Comparison of ENCODE assay signal across 1 cellular context in the genomic region with DNA sequence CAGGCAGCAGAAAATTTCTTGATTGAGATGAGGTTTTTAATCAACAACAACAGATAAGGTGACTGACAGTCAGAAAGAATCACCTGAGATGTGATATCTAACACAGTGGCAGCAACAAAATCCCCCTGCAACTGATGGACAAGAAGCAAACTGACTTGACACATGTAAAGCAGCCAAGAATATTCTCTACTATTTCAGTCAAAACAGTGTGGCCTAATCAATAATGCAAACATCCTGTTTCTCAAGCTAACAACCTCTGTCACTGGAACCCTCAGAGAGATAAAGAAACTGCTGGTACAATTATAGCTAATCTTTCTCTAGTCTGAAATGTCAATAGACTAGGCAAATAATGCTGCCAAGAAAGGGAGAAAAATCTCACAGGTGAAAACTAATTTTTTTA.
TF ChIP-seq lines count a peak whose summit lies in the region.

No MANE protein-coding gene starts in this region.

TF ChIP-seq in HepG2, 621 proteins besides CTCF, POLR2A, EP300 and RAD21 (continued from another document and continues in another):
- TF ChIP-seq, protein P1, sequence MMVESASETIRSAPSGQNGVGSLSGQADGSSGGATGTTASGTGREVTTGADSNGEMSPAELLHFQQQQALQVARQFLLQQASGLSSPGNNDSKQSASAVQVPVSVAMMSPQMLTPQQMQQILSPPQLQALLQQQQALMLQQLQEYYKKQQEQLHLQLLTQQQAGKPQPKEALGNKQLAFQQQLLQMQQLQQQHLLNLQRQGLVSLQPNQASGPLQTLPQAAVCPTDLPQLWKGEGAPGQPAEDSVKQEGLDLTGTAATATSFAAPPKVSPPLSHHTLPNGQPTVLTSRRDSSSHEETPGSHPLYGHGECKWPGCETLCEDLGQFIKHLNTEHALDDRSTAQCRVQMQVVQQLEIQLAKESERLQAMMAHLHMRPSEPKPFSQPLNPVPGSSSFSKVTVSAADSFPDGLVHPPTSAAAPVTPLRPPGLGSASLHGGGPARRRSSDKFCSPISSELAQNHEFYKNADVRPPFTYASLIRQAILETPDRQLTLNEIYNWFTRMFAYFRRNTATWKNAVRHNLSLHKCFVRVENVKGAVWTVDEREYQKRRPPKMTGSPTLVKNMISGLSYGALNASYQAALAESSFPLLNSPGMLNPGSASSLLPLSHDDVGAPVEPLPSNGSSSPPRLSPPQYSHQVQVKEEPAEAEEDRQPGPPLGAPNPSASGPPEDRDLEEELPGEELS (CRISPR knock-in tag; IDR thresholded peaks at IDR 0.05): peak; percentile 91
- TF ChIP-seq, protein P2, sequence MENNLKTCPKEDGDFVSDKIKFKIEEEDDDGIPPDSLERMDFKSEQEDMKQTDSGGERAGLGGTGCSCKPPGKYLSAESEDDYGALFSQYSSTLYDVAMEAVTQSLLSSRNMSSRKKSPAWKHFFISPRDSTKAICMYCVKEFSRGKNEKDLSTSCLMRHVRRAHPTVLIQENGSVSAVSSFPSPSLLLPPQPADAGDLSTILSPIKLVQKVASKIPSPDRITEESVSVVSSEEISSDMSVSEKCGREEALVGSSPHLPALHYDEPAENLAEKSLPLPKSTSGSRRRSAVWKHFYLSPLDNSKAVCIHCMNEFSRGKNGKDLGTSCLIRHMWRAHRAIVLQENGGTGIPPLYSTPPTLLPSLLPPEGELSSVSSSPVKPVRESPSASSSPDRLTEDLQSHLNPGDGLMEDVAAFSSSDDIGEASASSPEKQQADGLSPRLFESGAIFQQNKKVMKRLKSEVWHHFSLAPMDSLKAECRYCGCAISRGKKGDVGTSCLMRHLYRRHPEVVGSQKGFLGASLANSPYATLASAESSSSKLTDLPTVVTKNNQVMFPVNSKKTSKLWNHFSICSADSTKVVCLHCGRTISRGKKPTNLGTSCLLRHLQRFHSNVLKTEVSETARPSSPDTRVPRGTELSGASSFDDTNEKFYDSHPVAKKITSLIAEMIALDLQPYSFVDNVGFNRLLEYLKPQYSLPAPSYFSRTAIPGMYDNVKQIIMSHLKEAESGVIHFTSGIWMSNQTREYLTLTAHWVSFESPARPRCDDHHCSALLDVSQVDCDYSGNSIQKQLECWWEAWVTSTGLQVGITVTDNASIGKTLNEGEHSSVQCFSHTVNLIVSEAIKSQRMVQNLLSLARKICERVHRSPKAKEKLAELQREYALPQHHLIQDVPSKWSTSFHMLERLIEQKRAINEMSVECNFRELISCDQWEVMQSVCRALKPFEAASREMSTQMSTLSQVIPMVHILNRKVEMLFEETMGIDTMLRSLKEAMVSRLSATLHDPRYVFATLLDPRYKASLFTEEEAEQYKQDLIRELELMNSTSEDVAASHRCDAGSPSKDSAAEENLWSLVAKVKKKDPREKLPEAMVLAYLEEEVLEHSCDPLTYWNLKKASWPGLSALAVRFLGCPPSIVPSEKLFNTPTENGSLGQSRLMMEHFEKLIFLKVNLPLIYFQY (CRISPR knock-in tag; IDR thresholded peaks at IDR 0.05; ENCODE audit: borderline replicate concordance): 0 out of 2 replicates have a peak, but pooled peaks have one; percentile 39
- TF ChIP-seq, protein P3, sequence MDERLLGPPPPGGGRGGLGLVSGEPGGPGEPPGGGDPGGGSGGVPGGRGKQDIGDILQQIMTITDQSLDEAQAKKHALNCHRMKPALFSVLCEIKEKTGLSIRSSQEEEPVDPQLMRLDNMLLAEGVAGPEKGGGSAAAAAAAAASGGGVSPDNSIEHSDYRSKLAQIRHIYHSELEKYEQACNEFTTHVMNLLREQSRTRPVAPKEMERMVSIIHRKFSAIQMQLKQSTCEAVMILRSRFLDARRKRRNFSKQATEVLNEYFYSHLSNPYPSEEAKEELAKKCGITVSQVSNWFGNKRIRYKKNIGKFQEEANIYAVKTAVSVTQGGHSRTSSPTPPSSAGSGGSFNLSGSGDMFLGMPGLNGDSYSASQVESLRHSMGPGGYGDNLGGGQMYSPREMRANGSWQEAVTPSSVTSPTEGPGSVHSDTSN (CRISPR knock-in tag; IDR thresholded peaks at IDR 0.05): peak; percentile 17; the same call in 1 of the 2 replicates
- TF ChIP-seq ZSCAN20 (CRISPR knock-in tag; IDR thresholded peaks at IDR 0.05; ENCODE audit: borderline replicate concordance) (no peak), HNRNPK (IDR thresholded peaks at IDR 0.05; ENCODE audit: low read depth, low read length, poor library complexity, severe bottlenecking) (no peak), ZNF331 (CRISPR knock-in tag; IDR thresholded peaks at IDR 0.05) (0 out of 2 replicates have a peak, but pooled peaks have one; percentile 24), ZNF292 (CRISPR knock-in tag; IDR thresholded peaks at IDR 0.05; ENCODE audit: borderline replicate concordance, low read depth) (0 out of 2 replicates have a peak, but pooled peaks have one; percentile 23), HMG20A (CRISPR knock-in tag; IDR thresholded peaks at IDR 0.05; ENCODE audit: borderline replicate concordance) (peak; percentile 59; the same call in 1 of the 2 replicates), HDAC2 (CRISPR knock-in tag; IDR thresholded peaks at IDR 0.05) (peak; percentile 77), ZNF589 (CRISPR knock-in tag; conservative IDR thresholded peaks at IDR 0.05) (no peak), IRF2 (CRISPR knock-in tag; IDR thresholded peaks at IDR 0.05) (0 out of 2 replicates have a peak, but pooled peaks have one; percentile 40), REPIN1 (CRISPR knock-in tag; IDR thresholded peaks at IDR 0.05; ENCODE audit: borderline replicate concordance, low read depth) (peak; percentile 43; the same call in 1 of the 2 replicates), TEAD3 (CRISPR knock-in tag; optimal IDR thresholded peaks at IDR 0.05; ENCODE audit: borderline replicate concordance) (peak; percentile 15), RFX1 (IDR thresholded peaks at IDR 0.05) (no peak), MEIS2 (CRISPR knock-in tag; IDR thresholded peaks at IDR 0.05) (0 out of 2 replicates have a peak, but pooled peaks have one; percentile 31), FOXJ3 (CRISPR knock-in tag; IDR thresholded peaks at IDR 0.05; ENCODE audit: borderline replicate concordance) (peak; percentile 78; the same call in 1 of the 2 replicates), TBX2 (CRISPR knock-in tag; IDR thresholded peaks at IDR 0.05; ENCODE audit: borderline replicate concordance) (peak; percentile 71), HNF4G (IDR thresholded peaks at IDR 0.05; ENCODE audit: borderline replicate concordance, low read depth, low read length) (0 out of 2 replicates have a peak, but pooled peaks have one; percentile 19), HNF4G (CRISPR knock-in tag; IDR thresholded peaks at IDR 0.05; ENCODE audit: borderline replicate concordance, low read depth) (no peak), ZSCAN9 (CRISPR knock-in tag; IDR thresholded peaks at IDR 0.05; ENCODE audit: borderline replicate concordance) (0 out of 2 replicates have a peak, but pooled peaks have one; percentile 42), MED1 (CRISPR knock-in tag; IDR thresholded peaks at IDR 0.05) (peak; percentile 40; the same call in 1 of the 2 replicates), SMC3 (IDR thresholded peaks at IDR 0.05; ENCODE audit: low read length) (no peak), FOXO1 (CRISPR knock-in tag; IDR thresholded peaks at IDR 0.05) (peak; percentile 66; the same call in 1 of the 2 replicates), NR2F6 (IDR thresholded peaks at IDR 0.05) (0 out of 2 replicates have a peak, but pooled peaks have one; percentile 26), NR2F6 (CRISPR knock-in tag; IDR thresholded peaks at IDR 0.05) (no peak), REL (CRISPR knock-in tag; conservative IDR thresholded peaks at IDR 0.05) (no peak), GATAD2A (CRISPR knock-in tag; IDR thresholded peaks at IDR 0.05) (peak; percentile 95), NCOA5 (CRISPR knock-in tag; IDR thresholded peaks at IDR 0.05) (no peak), HHEX (CRISPR knock-in tag; IDR thresholded peaks at IDR 0.05) (peak; percentile 81; the same call in 1 of the 2 replicates), SALL1 (CRISPR knock-in tag; IDR thresholded peaks at IDR 0.05) (peak; percentile 49; the same call in 1 of the 2 replicates), ZNF557 (CRISPR knock-in tag; IDR thresholded peaks at IDR 0.05) (no peak), SIN3B (IDR thresholded peaks at IDR 0.05; ENCODE audit: low read length) (no peak), THAP11 (CRISPR knock-in tag; IDR thresholded peaks at IDR 0.05) (peak; percentile 25; the same call in 1 of the 2 replicates), MIXL1 (CRISPR knock-in tag; IDR thresholded peaks at IDR 0.05) (peak; percentile 94), HDAC6 (IDR thresholded peaks at IDR 0.05; ENCODE audit: low read depth, low read length) (no peak)
- TF ChIP-seq, protein P4, sequence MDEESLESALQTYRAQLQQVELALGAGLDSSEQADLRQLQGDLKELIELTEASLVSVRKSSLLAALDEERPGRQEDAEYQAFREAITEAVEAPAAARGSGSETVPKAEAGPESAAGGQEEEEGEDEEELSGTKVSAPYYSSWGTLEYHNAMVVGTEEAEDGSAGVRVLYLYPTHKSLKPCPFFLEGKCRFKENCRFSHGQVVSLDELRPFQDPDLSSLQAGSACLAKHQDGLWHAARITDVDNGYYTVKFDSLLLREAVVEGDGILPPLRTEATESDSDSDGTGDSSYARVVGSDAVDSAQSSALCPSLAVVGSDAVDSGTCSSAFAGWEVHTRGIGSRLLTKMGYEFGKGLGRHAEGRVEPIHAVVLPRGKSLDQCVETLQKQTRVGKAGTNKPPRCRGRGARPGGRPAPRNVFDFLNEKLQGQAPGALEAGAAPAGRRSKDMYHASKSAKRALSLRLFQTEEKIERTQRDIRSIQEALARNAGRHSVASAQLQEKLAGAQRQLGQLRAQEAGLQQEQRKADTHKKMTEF (CRISPR knock-in tag; IDR thresholded peaks at IDR 0.05): 0 out of 2 replicates have a peak, but pooled peaks have one; percentile 46
- TF ChIP-seq, protein P5, sequence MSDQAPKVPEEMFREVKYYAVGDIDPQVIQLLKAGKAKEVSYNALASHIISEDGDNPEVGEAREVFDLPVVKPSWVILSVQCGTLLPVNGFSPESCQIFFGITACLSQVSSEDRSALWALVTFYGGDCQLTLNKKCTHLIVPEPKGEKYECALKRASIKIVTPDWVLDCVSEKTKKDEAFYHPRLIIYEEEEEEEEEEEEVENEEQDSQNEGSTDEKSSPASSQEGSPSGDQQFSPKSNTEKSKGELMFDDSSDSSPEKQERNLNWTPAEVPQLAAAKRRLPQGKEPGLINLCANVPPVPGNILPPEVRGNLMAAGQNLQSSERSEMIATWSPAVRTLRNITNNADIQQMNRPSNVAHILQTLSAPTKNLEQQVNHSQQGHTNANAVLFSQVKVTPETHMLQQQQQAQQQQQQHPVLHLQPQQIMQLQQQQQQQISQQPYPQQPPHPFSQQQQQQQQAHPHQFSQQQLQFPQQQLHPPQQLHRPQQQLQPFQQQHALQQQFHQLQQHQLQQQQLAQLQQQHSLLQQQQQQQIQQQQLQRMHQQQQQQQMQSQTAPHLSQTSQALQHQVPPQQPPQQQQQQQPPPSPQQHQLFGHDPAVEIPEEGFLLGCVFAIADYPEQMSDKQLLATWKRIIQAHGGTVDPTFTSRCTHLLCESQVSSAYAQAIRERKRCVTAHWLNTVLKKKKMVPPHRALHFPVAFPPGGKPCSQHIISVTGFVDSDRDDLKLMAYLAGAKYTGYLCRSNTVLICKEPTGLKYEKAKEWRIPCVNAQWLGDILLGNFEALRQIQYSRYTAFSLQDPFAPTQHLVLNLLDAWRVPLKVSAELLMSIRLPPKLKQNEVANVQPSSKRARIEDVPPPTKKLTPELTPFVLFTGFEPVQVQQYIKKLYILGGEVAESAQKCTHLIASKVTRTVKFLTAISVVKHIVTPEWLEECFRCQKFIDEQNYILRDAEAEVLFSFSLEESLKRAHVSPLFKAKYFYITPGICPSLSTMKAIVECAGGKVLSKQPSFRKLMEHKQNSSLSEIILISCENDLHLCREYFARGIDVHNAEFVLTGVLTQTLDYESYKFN (CRISPR knock-in tag; conservative IDR thresholded peaks at IDR 0.05): peak; percentile 91
- TF ChIP-seq, protein P6, sequence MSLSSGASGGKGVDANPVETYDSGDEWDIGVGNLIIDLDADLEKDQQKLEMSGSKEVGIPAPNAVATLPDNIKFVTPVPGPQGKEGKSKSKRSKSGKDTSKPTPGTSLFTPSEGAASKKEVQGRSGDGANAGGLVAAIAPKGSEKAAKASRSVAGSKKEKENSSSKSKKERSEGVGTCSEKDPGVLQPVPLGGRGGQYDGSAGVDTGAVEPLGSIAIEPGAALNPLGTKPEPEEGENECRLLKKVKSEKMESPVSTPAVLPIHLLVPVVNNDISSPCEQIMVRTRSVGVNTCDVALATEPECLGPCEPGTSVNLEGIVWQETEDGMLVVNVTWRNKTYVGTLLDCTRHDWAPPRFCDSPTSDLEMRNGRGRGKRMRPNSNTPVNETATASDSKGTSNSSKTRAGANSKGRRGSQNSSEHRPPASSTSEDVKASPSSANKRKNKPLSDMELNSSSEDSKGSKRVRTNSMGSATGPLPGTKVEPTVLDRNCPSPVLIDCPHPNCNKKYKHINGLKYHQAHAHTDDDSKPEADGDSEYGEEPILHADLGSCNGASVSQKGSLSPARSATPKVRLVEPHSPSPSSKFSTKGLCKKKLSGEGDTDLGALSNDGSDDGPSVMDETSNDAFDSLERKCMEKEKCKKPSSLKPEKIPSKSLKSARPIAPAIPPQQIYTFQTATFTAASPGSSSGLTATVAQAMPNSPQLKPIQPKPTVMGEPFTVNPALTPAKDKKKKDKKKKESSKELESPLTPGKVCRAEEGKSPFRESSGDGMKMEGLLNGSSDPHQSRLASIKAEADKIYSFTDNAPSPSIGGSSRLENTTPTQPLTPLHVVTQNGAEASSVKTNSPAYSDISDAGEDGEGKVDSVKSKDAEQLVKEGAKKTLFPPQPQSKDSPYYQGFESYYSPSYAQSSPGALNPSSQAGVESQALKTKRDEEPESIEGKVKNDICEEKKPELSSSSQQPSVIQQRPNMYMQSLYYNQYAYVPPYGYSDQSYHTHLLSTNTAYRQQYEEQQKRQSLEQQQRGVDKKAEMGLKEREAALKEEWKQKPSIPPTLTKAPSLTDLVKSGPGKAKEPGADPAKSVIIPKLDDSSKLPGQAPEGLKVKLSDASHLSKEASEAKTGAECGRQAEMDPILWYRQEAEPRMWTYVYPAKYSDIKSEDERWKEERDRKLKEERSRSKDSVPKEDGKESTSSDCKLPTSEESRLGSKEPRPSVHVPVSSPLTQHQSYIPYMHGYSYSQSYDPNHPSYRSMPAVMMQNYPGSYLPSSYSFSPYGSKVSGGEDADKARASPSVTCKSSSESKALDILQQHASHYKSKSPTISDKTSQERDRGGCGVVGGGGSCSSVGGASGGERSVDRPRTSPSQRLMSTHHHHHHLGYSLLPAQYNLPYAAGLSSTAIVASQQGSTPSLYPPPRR (CRISPR knock-in tag; IDR thresholded peaks at IDR 0.05; ENCODE audit: borderline replicate concordance): peak; percentile 88; the same call in 1 of the 2 replicates
- TF ChIP-seq, protein P7, sequence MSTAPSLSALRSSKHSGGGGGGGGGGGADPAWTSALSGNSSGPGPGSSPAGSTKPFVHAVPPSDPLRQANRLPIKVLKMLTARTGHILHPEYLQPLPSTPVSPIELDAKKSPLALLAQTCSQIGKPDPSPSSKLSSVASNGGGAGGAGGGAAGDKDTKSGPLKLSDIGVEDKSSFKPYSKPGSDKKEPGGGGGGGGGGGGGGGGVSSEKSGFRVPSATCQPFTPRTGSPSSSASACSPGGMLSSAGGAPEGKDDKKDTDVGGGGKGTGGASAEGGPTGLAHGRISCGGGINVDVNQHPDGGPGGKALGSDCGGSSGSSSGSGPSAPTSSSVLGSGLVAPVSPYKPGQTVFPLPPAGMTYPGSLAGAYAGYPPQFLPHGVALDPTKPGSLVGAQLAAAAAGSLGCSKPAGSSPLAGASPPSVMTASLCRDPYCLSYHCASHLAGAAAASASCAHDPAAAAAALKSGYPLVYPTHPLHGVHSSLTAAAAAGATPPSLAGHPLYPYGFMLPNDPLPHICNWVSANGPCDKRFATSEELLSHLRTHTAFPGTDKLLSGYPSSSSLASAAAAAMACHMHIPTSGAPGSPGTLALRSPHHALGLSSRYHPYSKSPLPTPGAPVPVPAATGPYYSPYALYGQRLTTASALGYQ (CRISPR knock-in tag; IDR thresholded peaks at IDR 0.05): peak; percentile 72
